ENCODE assay signal across 1 cellular context in the genomic region with DNA sequence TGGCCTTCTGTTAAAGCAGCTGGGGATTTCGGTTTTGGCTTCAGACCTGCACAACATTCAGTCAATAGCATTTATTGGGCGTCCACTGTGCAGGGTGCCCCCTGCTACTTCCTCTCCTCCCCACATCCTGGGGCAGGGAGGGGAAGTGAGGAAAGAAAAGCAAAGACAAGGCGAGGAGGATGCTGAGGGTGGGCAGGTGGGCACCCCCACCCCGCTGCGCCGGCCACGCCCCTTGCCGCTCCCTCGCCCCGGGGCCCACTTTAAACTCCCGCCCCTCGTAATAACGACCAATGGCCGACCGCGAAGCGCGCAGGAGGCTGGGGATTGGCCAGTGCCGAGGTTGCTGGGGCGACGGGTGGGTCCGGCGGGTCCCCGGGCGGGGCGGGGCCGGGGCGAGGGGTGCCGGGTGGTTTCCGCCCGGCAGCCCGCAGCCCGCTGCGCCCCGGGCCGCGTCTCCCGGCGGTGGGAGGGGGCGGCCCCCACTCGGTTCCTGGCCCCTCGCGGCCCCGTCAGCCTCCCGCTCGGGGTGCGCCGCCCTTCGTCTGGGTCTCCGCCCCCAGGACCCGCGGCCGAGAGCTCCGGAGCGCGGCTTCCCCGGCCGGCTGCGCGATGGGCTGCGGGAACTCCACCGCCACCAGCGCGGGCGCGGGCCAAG.
TF ChIP-seq lines count a peak whose summit lies in the region.

Gene C12orf75 (plus strand): TSS at position 409 of the 655 bp plus-strand sequence. CDS start 201 bp downstream, at position 610.

TF ChIP-seq in GM23338, 12 proteins besides CTCF, POLR2A, EP300 and RAD21 (continued from another document):
- TF ChIP-seq ZNF462 (CRISPR knock-in tag; IDR thresholded peaks at IDR 0.05) (no peak), POLR2AphosphoS5 (IDR thresholded peaks at IDR 0.05; ENCODE audit: low read depth) (peak; percentile 56), JUNB (IDR thresholded peaks at IDR 0.05; ENCODE audit: unreplicated experiment) (no peak), ETS1 (IDR thresholded peaks at IDR 0.05) (no peak)
